ENCODE assay signal across 9 cellular contexts in genomic region chr18:50268022-50268747, GRCh38. TPM values are rescaled to one million over a fixed set of nuclear protein-coding genes. Genes with fewer than 3 reads are reported as not detected.
DNase-seq lines count a peak whose midpoint lies in the region; ATAC-seq, FAIRE-seq and TF ChIP-seq lines count a peak whose summit lies in the region.
"Had no signal": no experiment of that assay in that cellular context is flagged by ENCODE, and none has a peak within 500 bp of the region (broad histone marks: within the 10 kb centered on the region; RNA-seq: fewer than 3 reads in every experiment).

No MANE protein-coding gene starts in this region.

- POLR2A ChIA-PET in A549 (lab: Yijun Ruan, JAX), result interaction anchor here (1.3 kb wide), 1 partner anchor 14 kb away, joined by 3 read pairs; the partner anchor contains the start of gene MBD1

- H3K4me3 ChIP-seq in A549 (peak overlapping the region; percentile 43), kidney epithelial cell (ENCODE audit: low read depth, low read length) (peak overlapping the region; percentile 53)

- TF ChIP-seq RAD21 in A549 (conservative IDR thresholded peaks at IDR 0.05 in 1 of 2, IDR thresholded peaks at IDR 0.05 in 1 of 2), result peak in 1 of 2 experiments; percentile 43; a peak in 2 of 5 replicates

- CTCF ChIA-PET in A549 (lab: Yijun Ruan, JAX), result interaction anchor here (0.6 to 3.2 kb wide), 16 partner anchors 9 to 170 kb away, joined by 3 to 16 read pairs (median 3); partner anchors contain the start of gene MBD1

- 29% methylated on average over 9 of the region's 56 CpGs for WGBS in A549 (ENCODE audit: missing lambda C conversion rate)

- ATAC-seq in A549 (peak; percentile 89 to 95), GM18861 (IDR thresholded peaks at IDR 0.05; ENCODE audit: unreplicated experiment) (peak; percentile 66), HG03064 (IDR thresholded peaks at IDR 0.05; ENCODE audit: low read depth, unreplicated experiment) (peak; percentile 69)

- H3K27me3 ChIP-seq in kidney epithelial cell (ENCODE audit: control insufficient read depth, insufficient read depth, low read length), result no peaks in the 10 kb centered on the region

- TF ChIP-seq POLR2A in A549 (IDR thresholded peaks at IDR 0.05; ENCODE audit: low read length), result no peak

- FAIRE-seq in A549 (lab: Jason Lieb, UNC), result no peak

- H3K4me2 ChIP-seq in A549, result peak overlapping the region; percentile 65

- peak; percentile 60 for TF ChIP-seq CTCF in A549 (IDR thresholded peaks at IDR 0.05)
- peak; percentile 19; the same call in 1 of the 2 replicates for TF ChIP-seq CTCF in VCaP (conservative IDR thresholded peaks at IDR 0.05)
- TF ChIP-seq CTCF in kidney epithelial cell (IDR thresholded peaks at IDR 0.05; ENCODE audit: insufficient read depth, low read length, poor library complexity, severe bottlenecking), result peak; percentile 87

- H3K36me3 ChIP-seq in kidney epithelial cell (ENCODE audit: control insufficient read depth, insufficient read depth, low read length), result no peaks in the 10 kb centered on the region

- H3K9me3 ChIP-seq in A549, result no peaks in the 10 kb centered on the region

- H3K4me1 ChIP-seq in A549, result peaks cover 8% of the 10 kb centered on the region; the same call in 1 of the 3 replicates

- peak overlapping the region; percentile 65 to 92 for H3K27ac ChIP-seq in A549
- no peak overlapping the region for H3K27ac ChIP-seq in VCaP
- peak overlapping the region; percentile 24 for H3K27ac ChIP-seq in caudate nucleus (ENCODE audit: low read depth, low read length)
- H3K27ac ChIP-seq: HL-60 had no signal

- DNase-seq in A549 (ENCODE audit: low read depth in 1 of 2, low spot score in 1 of 2) (peak; percentile 80 to 89), caudate nucleus (lab: John Stamatoyannopoulos, UW) (peak in 38 of 61 donors; percentile 2 to 61 (median 30)), kidney epithelial cell (ENCODE audit: low read depth) (no peak), NCI-H1105 treated with DMSO at 0.1 percent for 48 hours (lab: John Stamatoyannopoulos, UW) (no peak)
- DNase-seq in stimulated activated CD4-positive, alpha-beta T cell treated with anti-CD3 and anti-CD28 coated beads, Interleukin-1b, Interleukin-23, amount 100 ng/mL, for 48 hours, result peak; percentile 80

- no peak for TF ChIP-seq EP300 in A549 (IDR thresholded peaks at IDR 0.05)

TF ChIP-seq in A549, 52 proteins besides CTCF, POLR2A, EP300 and RAD21:
- no peak for TF ChIP-seq REST (IDR thresholded peaks at IDR 0.05)
- TF ChIP-seq PBX3 (IDR thresholded peaks at IDR 0.05), result peak; percentile 61; the same call in 1 of the 2 replicates
- TF ChIP-seq SMC3 (IDR thresholded peaks at IDR 0.05), result peak; percentile 51
- peak in 1 of 2 experiments; percentile 57; a peak in 1 of 5 replicates for TF ChIP-seq JUN (IDR thresholded peaks at IDR 0.05)
- TF ChIP-seq E2F6 (IDR thresholded peaks at IDR 0.05; ENCODE audit: borderline replicate concordance, low read depth), result peak; percentile 30; the same call in 1 of the 2 replicates
- TF ChIP-seq FOSL2 (IDR thresholded peaks at IDR 0.05), result no peak
- TF ChIP-seq FOSL2 (CRISPR knock-in tag; IDR thresholded peaks at IDR 0.05), result no peak
- peak; percentile 47; the same call in 1 of the 2 replicates for TF ChIP-seq MAX (IDR thresholded peaks at IDR 0.05)

RNA-seq across cellular contexts. Expression of gene CFAP53, which starts 1.9 kb away (rescaled TPM):
- polyA plus RNA-seq in A549 (2011; rRNA removed), result 0.38 and 0.66 TPM in 2 replicates
- 0.18 and 0.21 TPM in 2 replicates for polyA plus RNA-seq in A549 (2012; cell fraction: cytosol; rRNA removed)
- polyA plus RNA-seq in A549 (2012; cell fraction: nucleus; rRNA removed), result 0.05 and 0.06 TPM in 2 replicates
- polyA plus RNA-seq in A549 (2017; fragmentation: RNase III; extraction: RNeasy Plus Mini Kit Qiagen cat#74134 plus additional on column Dnase treatment), result 0.45 to 0.55 TPM (median 0.54 TPM) in 3 replicates
- 0.12 and 0.19 TPM in 2 replicates for polyA minus RNA-seq in A549 (2011; rRNA and poly(A)+ RNA removed)
- 0.29 and 1.3 TPM in 2 replicates for total RNA-seq in kidney epithelial cell

RNA-seq across cellular contexts. Expression of gene MBD1, which starts 13.1 kb away (rescaled TPM):
- polyA plus RNA-seq in A549 (2011; rRNA removed) (27.9 and 28.6 TPM in 2 replicates), A549 (2017; fragmentation: RNase III; extraction: RNeasy Plus Mini Kit Qiagen cat#74134 plus additional on column Dnase treatment) (26.7 to 28.6 TPM (median 28.0 TPM) in 3 replicates)
- polyA plus RNA-seq in A549 (2012; cell fraction: cytosol; rRNA removed), result 33.3 and 35.1 TPM in 2 replicates
- 99.0 and 119 TPM in 2 replicates for polyA plus RNA-seq in A549 (2012; cell fraction: nucleus; rRNA removed)
- 28.9 and 34.9 TPM in 2 replicates for polyA minus RNA-seq in A549 (2011; rRNA and poly(A)+ RNA removed)
- 72.2 and 91.9 TPM in 2 replicates for total RNA-seq in kidney epithelial cell

RNA-seq across cellular contexts. Expression of gene CXXC1, which starts 19.3 kb away (rescaled TPM):
- polyA plus RNA-seq in A549 (2011; rRNA removed) (19.1 and 21.2 TPM in 2 replicates), A549 (2017; fragmentation: RNase III; extraction: RNeasy Plus Mini Kit Qiagen cat#74134 plus additional on column Dnase treatment) (51.2 to 57.4 TPM (median 54.3 TPM) in 3 replicates)
- 72.5 and 73.3 TPM in 2 replicates for polyA plus RNA-seq in A549 (2012; cell fraction: cytosol; rRNA removed)
- polyA plus RNA-seq in A549 (2012; cell fraction: nucleus; rRNA removed), result 287 and 335 TPM in 2 replicates
- 18.0 and 19.1 TPM in 2 replicates for polyA minus RNA-seq in A549 (2011; rRNA and poly(A)+ RNA removed)
- 41.3 and 45.8 TPM in 2 replicates for total RNA-seq in kidney epithelial cell

Comparison
In these comparisons a context has a peak if more than half of its experiments do, and no peak if none do; other contexts are left out.
1. DNase-seq: peak in A549 (2 of 2), caudate nucleus (38 of 61) and stimulated activated CD4-positive, alpha-beta T cell treated with anti-CD3 and anti-CD28 coated beads, Interleukin-1b, Interleukin-23, amount 100 ng/mL, for 48 hours (single experiment); none in kidney epithelial cell (single experiment) and NCI-H1105 treated with DMSO at 0.1 percent for 48 hours (single experiment).
2. CTCF ChIP-seq: peak in every context shown above with its lines; median percentile 87 in kidney epithelial cell; 60 in A549; 19 in VCaP.
3. Peak in every context shown above with its lines, with median percentiles within 50 percentile points of each other: ATAC-seq.